ENCODE assay signal across 9 cellular contexts in genomic region chr10:100348389-100348927, GRCh38. TPM values are rescaled to one million over a fixed set of nuclear protein-coding genes. Genes with fewer than 3 reads are reported as not detected.
DNase-seq lines count a peak whose midpoint lies in the region; ATAC-seq, FAIRE-seq and TF ChIP-seq lines count a peak whose summit lies in the region.
"Had no signal": no experiment of that assay in that cellular context is flagged by ENCODE, and none has a peak within 500 bp of the region (broad histone marks: within the 10 kb centered on the region; RNA-seq: fewer than 3 reads in every experiment).

No MANE protein-coding gene starts in this region.

- H3K4me1 ChIP-seq in DOHH2 (ENCODE audit: control insufficient read depth, low read length) (peaks cover 71% of the 10 kb centered on the region), OCI-LY3 (ENCODE audit: low read length) (peaks cover 29% of the 10 kb centered on the region), H1 (replicated peaks in 1 of 4; ENCODE audit: control insufficient read depth in 3 of 4, insufficient read depth in 4 of 4, low read length in 3 of 4) (peaks cover 7 to 28% (median 20%) of the 10 kb centered on the region in 4 experiments), neural progenitor cell (peaks cover 45% of the 10 kb centered on the region)

- H3K9me2 ChIP-seq in DOHH2 (replicated peaks; ENCODE audit: control insufficient read depth, low read length): no peaks in the 10 kb centered on the region

- TF ChIP-seq CTCF in DOHH2 (IDR thresholded peaks at IDR 0.05; ENCODE audit: low read depth, low read length, poor library complexity, severe bottlenecking) (no peak), OCI-LY3 (IDR thresholded peaks at IDR 0.05; ENCODE audit: low read depth, low read length) (no peak), H1 (IDR thresholded peaks at IDR 0.05; ENCODE audit: control extremely low read depth in 1 of 3, insufficient read depth in 1 of 3, low read depth in 1 of 3, low read length in 3 of 3) (no peak), neural progenitor cell (IDR thresholded peaks at IDR 0.05) (no peak)

- no peak for DNase-seq in H1 (ENCODE audit: low read depth in 1 of 2, low spot score in 2 of 2)
- DNase-seq in neural progenitor cell (ENCODE audit: low spot score): no peak
- no peak for DNase-seq in dermis blood vessel endothelial cell
- no peak for DNase-seq in GM19238 (ENCODE audit: insufficient read length, low spot score)
- no peak for DNase-seq in erythroblast (lab: John Stamatoyannopoulos, UW)
- DNase-seq: activated CD8-positive, alpha-beta memory T cell treated with anti-CD3 and anti-CD28 coated beads for 24 hours had no signal

- H3K36me3 Mint-ChIP-seq in neural progenitor cell: peaks cover 54% of the 10 kb centered on the region

- H3K4me1 Mint-ChIP-seq in neural progenitor cell: peaks cover 67% of the 10 kb centered on the region

- no peak for ATAC-seq in HG03095 (IDR thresholded peaks at IDR 0.05; ENCODE audit: unreplicated experiment)

- H3K23me2 ChIP-seq in H1 (ENCODE audit: low read depth, low read length): peaks cover 19% of the 10 kb centered on the region

- POLR2A ChIA-PET in H1 (lab: Charles Lee; ENCODE audit: partially characterized antibody): interaction anchor here (5.7 to 9.6 kb wide), 4 partner anchors 12 to 26 kb away, joined by 45 to 103 read pairs (median 68); no protein-coding TSS in a partner anchor

- H3K36me3 ChIP-seq in DOHH2 (ENCODE audit: control insufficient read depth, low read length) (peaks cover 65% of the 10 kb centered on the region), OCI-LY3 (replicated peaks; ENCODE audit: low read depth, low read length) (peaks cover 58% of the 10 kb centered on the region), H1 (ENCODE audit: control insufficient read depth in 2 of 4, insufficient read depth in 4 of 4, low read length in 3 of 4) (peaks cover 38 to 56% (median 50%) of the 10 kb centered on the region in 4 experiments), neural progenitor cell (peaks cover 21% of the 10 kb centered on the region)

- CTCF ChIA-PET in H1 (lab: Charles Lee; ENCODE audit: partially characterized antibody): interaction anchor here (1.1 to 21.7 kb wide), 14 partner anchors 11 to 530 kb away, joined by 3 to 226 read pairs (median 4); partner anchors contain the start of gene BLOC1S2

- no peaks in the 10 kb centered on the region for H3K27me3 ChIP-seq in DOHH2 (ENCODE audit: control insufficient read depth, low read length)
- H3K27me3 ChIP-seq in OCI-LY3 (ENCODE audit: low read depth, low read length): no peaks in the 10 kb centered on the region
- no peaks in the 10 kb centered on the region for H3K27me3 ChIP-seq in H1 (replicated peaks in 1 of 4; ENCODE audit: control insufficient read depth in 3 of 4, extremely low read depth in 1 of 4, insufficient read depth in 3 of 4, low read length in 3 of 4)
- no peaks in the 10 kb centered on the region for H3K27me3 ChIP-seq in neural progenitor cell

- no peak overlapping the region for H3K27ac Mint-ChIP-seq in neural progenitor cell

- peak overlapping the region; percentile 5 for H3K56ac ChIP-seq in H1 (replicated peaks; ENCODE audit: insufficient read length, low read depth, low read length)

- H3F3A ChIP-seq in DOHH2 (ENCODE audit: control insufficient read depth, insufficient read depth) (peaks cover 12% of the 10 kb centered on the region), neural progenitor cell (ENCODE audit: low read depth) (peaks cover 22% of the 10 kb centered on the region)

- no peak for TF ChIP-seq EP300 in H1 (IDR thresholded peaks at IDR 0.05; ENCODE audit: borderline replicate concordance in 1 of 2, low read depth in 2 of 2, low read length in 2 of 2)

- H3K4ac ChIP-seq in H1 (replicated peaks; ENCODE audit: insufficient read length, low read depth, low read length): peak overlapping the region; percentile 19

- H2AFZ ChIP-seq in OCI-LY3 (ENCODE audit: low read depth, low read length) (no peak overlapping the region), H1 (ENCODE audit: low read length) (no peak overlapping the region), neural progenitor cell (replicated peaks) (no peak overlapping the region)

- no peak overlapping the region for H2BK12ac ChIP-seq in H1 (ENCODE audit: low read depth, low read length)

- no peak for TF ChIP-seq RAD21 in H1 (IDR thresholded peaks at IDR 0.05 in 1 of 2, conservative IDR thresholded peaks at IDR 0.05 in 1 of 2; ENCODE audit: low read depth in 2 of 2, low read length in 2 of 2)

- no peak overlapping the region for H2BK120ac ChIP-seq in H1 (replicated peaks; ENCODE audit: low read depth, low read length)

- peaks cover 8% of the 10 kb centered on the region for H3K27me3 Mint-ChIP-seq in neural progenitor cell (ENCODE audit: insufficient read depth, low read depth)

- peak overlapping the region; percentile 100 for H3K9ac ChIP-seq in OCI-LY3 (ENCODE audit: low read length)
- peak overlapping the region; percentile 4 to 85 (median 53); a peak in 4 of 7 replicates for H3K9ac ChIP-seq in H1 (replicated peaks in 1 of 4; ENCODE audit: extremely low read depth in 1 of 4, low read depth in 3 of 4, low read length in 3 of 4)
- H3K9ac ChIP-seq in neural progenitor cell: peak overlapping the region; percentile 88

- H3K4me3 ChIP-seq in DOHH2 (ENCODE audit: low read length) (peak overlapping the region; percentile 90), OCI-LY3 (ENCODE audit: low read length) (peak overlapping the region; percentile 100), H1 (ENCODE audit: extremely low read depth in 1 of 4, insufficient read depth in 2 of 4, low read depth in 3 of 4, low read length in 4 of 4) (peak overlapping the region; percentile 85 to 95 (median 90)), neural progenitor cell (peak overlapping the region; percentile 84)

- H2BK15ac ChIP-seq in H1 (ENCODE audit: low read length): no peak overlapping the region

- no peak overlapping the region for H4K91ac ChIP-seq in H1 (replicated peaks; ENCODE audit: insufficient read length, low read length)

- H2AK5ac ChIP-seq in H1 (ENCODE audit: low read depth, low read length): no peak overlapping the region

- H4K5ac ChIP-seq in H1 (ENCODE audit: insufficient read length, low read depth, low read length): no peak overlapping the region

- no peak overlapping the region for H4K8ac ChIP-seq in H1 (ENCODE audit: extremely low read depth, insufficient read depth, low read length)

- H3K23ac ChIP-seq in H1 (ENCODE audit: insufficient read length): no peak overlapping the region

- no peaks in the 10 kb centered on the region for H3K9me3 ChIP-seq in DOHH2 (ENCODE audit: control insufficient read depth, insufficient read depth, low read length)
- no peaks in the 10 kb centered on the region for H3K9me3 ChIP-seq in OCI-LY3 (ENCODE audit: insufficient read depth, low read length)
- H3K9me3 ChIP-seq in H1 (ENCODE audit: insufficient read depth in 2 of 2, low read depth in 1 of 2, low read length in 1 of 2): no peaks in the 10 kb centered on the region
- no peaks in the 10 kb centered on the region for H3K9me3 ChIP-seq in neural progenitor cell (ENCODE audit: low read depth)

- H3K4me3 Mint-ChIP-seq in neural progenitor cell: peak overlapping the region; percentile 100

- H3K14ac ChIP-seq in H1 (ENCODE audit: insufficient read length): no peak overlapping the region

- H3K79me2 ChIP-seq in DOHH2 (ENCODE audit: control insufficient read depth, low read length): peaks cover 78% of the 10 kb centered on the region
- H3K79me2 ChIP-seq in OCI-LY3 (ENCODE audit: low read length): peaks cover 69% of the 10 kb centered on the region
- peaks cover 32 to 68% of the 10 kb centered on the region in 2 experiments for H3K79me2 ChIP-seq in H1 (ENCODE audit: control insufficient read depth in 1 of 2, insufficient read depth in 2 of 2, low read length in 2 of 2)
- H3K79me2 ChIP-seq in neural progenitor cell (ENCODE audit: low read depth): peaks cover 86% of the 10 kb centered on the region

- H3K27ac ChIP-seq in DOHH2 (ENCODE audit: low read depth, low read length) (peak overlapping the region; percentile 82), OCI-LY3 (ENCODE audit: low read length) (peak overlapping the region; percentile 85), H1 (ENCODE audit: low read depth, low read length) (no peak overlapping the region), neural progenitor cell (peak overlapping the region; percentile 66)

- no peak for FAIRE-seq in H1 (lab: Jason Lieb, UNC)

- no peak overlapping the region for H3K18ac ChIP-seq in H1 (ENCODE audit: extremely low read depth, low read length)

- no peak overlapping the region for H2BK20ac ChIP-seq in H1 (ENCODE audit: low read length)

- H4K20me1 ChIP-seq in DOHH2 (ENCODE audit: control insufficient read depth, insufficient read depth, low read depth, low read length) (peaks cover 50% of the 10 kb centered on the region), OCI-LY3 (ENCODE audit: insufficient read depth, low read length) (peaks cover 47% of the 10 kb centered on the region), H1 (replicated peaks in 1 of 2; ENCODE audit: control insufficient read depth in 1 of 2, insufficient read depth in 2 of 2, low read length in 2 of 2) (peaks cover 26 to 47% of the 10 kb centered on the region in 2 experiments), neural progenitor cell (ENCODE audit: low read depth) (peaks cover 62% of the 10 kb centered on the region)

- H2BK5ac ChIP-seq in H1 (ENCODE audit: low read depth, low read length): peak overlapping the region; percentile 95; the same call in 1 of the 2 replicates

- no peak for TF ChIP-seq POLR2A in H1 (IDR thresholded peaks at IDR 0.05; ENCODE audit: control extremely low read depth in 1 of 2, low read depth in 2 of 2, low read length in 2 of 2)
- TF ChIP-seq POLR2A in erythroblast (IDR thresholded peaks at IDR 0.05; ENCODE audit: low read length): no peak

- H3K79me1 ChIP-seq in H1 (ENCODE audit: low read depth, low read length): peaks cover 13% of the 10 kb centered on the region

- whole genome bisulfite sequencing in H1 (ENCODE audit: extremely low coverage in 1 of 2, insufficient coverage in 1 of 2, insufficient read length in 1 of 2, insufficient replicate concordance in 2 of 2, low coverage in 1 of 2, low lambda C conversion rate in 2 of 2, missing lambda C conversion rate in 1 of 2), 2 experiments: 57% methylated on average over 3 of the region's 3 CpGs; no CpG with 5 or more reads in 1 of the 2 experiments

- peak overlapping the region; percentile 75 for H3K4me2 ChIP-seq in DOHH2 (ENCODE audit: low read length)
- peak overlapping the region; percentile 99 for H3K4me2 ChIP-seq in OCI-LY3 (ENCODE audit: low read length)
- H3K4me2 ChIP-seq in H1 (ENCODE audit: insufficient read depth in 1 of 2, low read depth in 2 of 2, low read length in 2 of 2): peak overlapping the region; percentile 85 to 97
- peak overlapping the region; percentile 92 for H3K4me2 ChIP-seq in neural progenitor cell

- H3K9me3 Mint-ChIP-seq in neural progenitor cell: no peaks in the 10 kb centered on the region

RNA-seq across cellular contexts. Expression of gene SCD, which starts 1.4 kb away (rescaled TPM):
- 604 and 621 TPM in 2 replicates for total RNA-seq in H1 (2021; fragmentation: NEBNext Ultra II Directional; extraction: Animal tissue kit (Norgen Biotek cat#: 25700))
- 372 and 397 TPM in 2 replicates for polyA plus RNA-seq in H1 (2011; rRNA removed)
- 289 TPM for polyA plus RNA-seq in H1 (2011; cell fraction: cytosol; rRNA removed)
- 214 TPM for polyA plus RNA-seq in H1 (2011; cell fraction: nucleus; rRNA removed)
- polyA plus RNA-seq in H1 (2012, experiment 1 of 2): 318 to 453 TPM (median 393 TPM) in 4 replicates
- polyA plus RNA-seq in H1 (2012, experiment 2 of 2): 219 TPM
- polyA plus RNA-seq in H1 (2013, experiment 1 of 2): 934 TPM
- 1,101 TPM for polyA plus RNA-seq in H1 (2013, experiment 2 of 2)
- polyA minus RNA-seq in H1 (2011; rRNA and poly(A)+ RNA removed): 618 and 631 TPM in 2 replicates
- 331 TPM for polyA minus RNA-seq in H1 (2011; cell fraction: cytosol; rRNA and poly(A)+ RNA removed)
- 203 TPM for polyA minus RNA-seq in H1 (2011; cell fraction: nucleus; rRNA and poly(A)+ RNA removed)
- 448 and 468 TPM in 2 replicates for total RNA-seq in neural progenitor cell (ENCODE audit: low replicate concordance)
- 62.3 and 297 TPM in 2 replicates for total RNA-seq in dermis blood vessel endothelial cell

RNA-seq across cellular contexts. Expression of gene PKD2L1, which starts 18.4 kb away (rescaled TPM):
- total RNA-seq in H1 (2021; fragmentation: NEBNext Ultra II Directional; extraction: Animal tissue kit (Norgen Biotek cat#: 25700)): 0.17 and 0.20 TPM in 2 replicates
- 0.20 and 0.33 TPM in 2 replicates for polyA plus RNA-seq in H1 (2011; rRNA removed)
- 0.26 TPM for polyA plus RNA-seq in H1 (2011; cell fraction: cytosol; rRNA removed)
- polyA plus RNA-seq in H1 (2011; cell fraction: nucleus; rRNA removed): 0.20 TPM
- 0.42 to 0.64 TPM (median 0.56 TPM) in 4 replicates for polyA plus RNA-seq in H1 (2012, experiment 1 of 2)
- polyA plus RNA-seq in H1 (2012, experiment 2 of 2): not detected
- 0.16 TPM for polyA plus RNA-seq in H1 (2013, experiment 1 of 2)
- polyA plus RNA-seq in H1 (2013, experiment 2 of 2): 0.17 TPM
- 0.22 TPM in 1 of 2 replicates, not detected in the other for polyA minus RNA-seq in H1 (2011; rRNA and poly(A)+ RNA removed)
- not detected for polyA minus RNA-seq in H1 (2011; cell fraction: cytosol; rRNA and poly(A)+ RNA removed)
- not detected for polyA minus RNA-seq in H1 (2011; cell fraction: nucleus; rRNA and poly(A)+ RNA removed)
- total RNA-seq in neural progenitor cell (ENCODE audit: low replicate concordance): not detected in 2 replicates
- not detected in 2 replicates for total RNA-seq in dermis blood vessel endothelial cell
